ENCODE assay signal across 12 cellular contexts in genomic region chr7:5862764-5863163, GRCh38. TPM values are rescaled to one million over a fixed set of nuclear protein-coding genes. Genes with fewer than 3 reads are reported as not detected.
"Had no signal": no experiment of that assay in that cellular context is flagged by ENCODE, and none has a peak within 500 bp of the region (broad histone marks: within the 10 kb centered on the region; RNA-seq: fewer than 3 reads in every experiment).

No MANE protein-coding gene starts in this region.

RNA-seq across cellular contexts. Expression of gene OCM, which starts 17.8 kb away (rescaled TPM):
- total RNA-seq: stomach, subcutaneous adipose tissue, suprapubic skin, temporal lobe, thoracic aorta, thyroid gland, tibial nerve, transverse colon, upper lobe of left lung, upper lobe of right lung, urinary bladder, vagina had no signal
- polyA plus RNA-seq: urinary bladder had no signal
